ENCODE assay signal across 27 cellular contexts in the genomic region with DNA sequence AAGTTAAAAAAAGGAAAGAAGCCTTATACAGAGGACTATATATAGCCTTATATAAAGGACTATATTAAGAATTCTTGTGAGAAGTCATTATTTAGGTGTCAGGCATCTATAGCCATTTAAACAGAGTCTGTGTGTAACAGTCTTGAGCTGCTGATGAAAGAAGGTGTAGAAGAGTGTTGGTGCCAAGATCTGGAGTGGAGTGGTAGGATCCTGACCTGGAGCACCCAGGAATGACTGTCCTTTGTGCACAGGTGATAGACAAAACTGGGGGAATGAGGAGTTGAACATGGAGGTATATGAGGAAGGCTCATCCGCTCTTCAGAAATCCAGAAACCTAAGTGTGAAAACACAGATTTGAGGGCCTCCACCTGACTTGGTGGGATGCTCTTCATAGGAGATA.
"Had no signal": no experiment of that assay in that cellular context is flagged by ENCODE, and none has a peak within 500 bp of the region (broad histone marks: within the 10 kb centered on the region; RNA-seq: fewer than 3 reads in every experiment).

No MANE protein-coding gene starts in this region.

- DNase-seq: activated CD4-positive, alpha-beta T cell treated with anti-CD3 and anti-CD28 coated beads for 4 hours; activated CD8-positive, alpha-beta memory T cell treated with anti-CD3 and anti-CD28 coated beads, Interleukin-2, amount 50 U/mL, for 4 hours; activated CD8-positive, alpha-beta T cell treated with anti-CD3 and anti-CD28 coated beads for 36 hours; activated naive CD4-positive, alpha-beta T cell; activated T-cell treated with anti-CD3 and anti-CD28 coated beads, Interleukin-2, amount 50 U/mL, for 72 hours; aorta; body of pancreas; Kasumi-1; KBM-7; NCI-H1092; NCI-H1417; NCI-H1930; NCI-H446; NCI-H524; NCI-H774; NK-92 treated with Interleukin-12 subunit alpha and Interleukin-12 subunit beta, amount 100 ng/mL, for 24 hours; OCI-M1; RPMI8226; SK-N-SH; T-helper 1 cell had no signal

- H3K9me3 ChIP-seq: body of pancreas, SK-N-SH had no signal

- H3K4me1 Mint-ChIP-seq: activated naive CD4-positive, alpha-beta T cell treated with anti-CD3 and anti-CD28 coated beads, Interleukin-2, amount 50 U/mL, for 24 hours; central memory CD8-positive, alpha-beta T cell had no signal

- H3K4me3 ChIP-seq: body of pancreas had no signal

- H3K36me3 Mint-ChIP-seq: activated naive CD4-positive, alpha-beta T cell treated with anti-CD3 and anti-CD28 coated beads, Interleukin-2, amount 50 U/mL, for 24 hours had no signal

- H3K9me2 ChIP-seq: SK-N-SH had no signal

- H3K4me2 ChIP-seq: SK-N-SH had no signal

- H3K4me3 Mint-ChIP-seq: activated CD8-positive, alpha-beta T cell treated with anti-CD3 and anti-CD28 coated beads for 36 hours; activated naive CD4-positive, alpha-beta T cell treated with anti-CD3 and anti-CD28 coated beads, Interleukin-2, amount 50 U/mL, for 24 hours; activated T-cell treated with anti-CD3 and anti-CD28 coated beads, Interleukin-2, amount 50 U/mL, for 72 hours; central memory CD8-positive, alpha-beta T cell had no signal

- H3K27ac Mint-ChIP-seq: activated CD8-positive, alpha-beta T cell treated with anti-CD3 and anti-CD28 coated beads for 36 hours; activated naive CD4-positive, alpha-beta T cell treated with anti-CD3 and anti-CD28 coated beads, Interleukin-2, amount 50 U/mL, for 24 hours; activated T-cell treated with anti-CD3 and anti-CD28 coated beads, Interleukin-2, amount 50 U/mL, for 72 hours; activated T-helper 2 cell treated with anti-CD3 and anti-CD28 coated beads, Interferon-gamma antibody, Interleukin-2, Interleukin-4, amounts not matched to agents 10 μg/mL and 5 μg/mL and 100 μg/mL, durations not matched to agents 14 hours and 24 hours and 36 hours had no signal

- H3K9ac ChIP-seq: SK-N-SH had no signal

- H3K9me3 Mint-ChIP-seq: activated CD8-positive, alpha-beta T cell treated with anti-CD3 and anti-CD28 coated beads for 36 hours; activated naive CD4-positive, alpha-beta T cell treated with anti-CD3 and anti-CD28 coated beads, Interleukin-2, amount 50 U/mL, for 24 hours; activated T-helper 2 cell treated with anti-CD3 and anti-CD28 coated beads, Interferon-gamma antibody, Interleukin-2, Interleukin-4, amounts not matched to agents 10 μg/mL and 5 μg/mL and 100 μg/mL, durations not matched to agents 14 hours and 24 hours and 36 hours had no signal

- H3K27ac ChIP-seq: body of pancreas, VCaP had no signal

- H3K4me1 ChIP-seq: body of pancreas had no signal

- ATAC-seq: activated CD4-positive, CD25-positive, alpha-beta regulatory T cell treated with anti-CD3 and anti-CD28 coated beads, Interleukin-2, amount 50 U/mL, for 24 hours; activated CD8-positive, alpha-beta T cell treated with anti-CD3 and anti-CD28 coated beads for 36 hours; activated T-cell treated with anti-CD3 and anti-CD28 coated beads, Interleukin-2, amount 50 U/mL, for 72 hours; body of pancreas; Panc1; Right ventricle myocardium inferior had no signal
